ENCODE assay signal across 1 cellular context in the genomic region with DNA sequence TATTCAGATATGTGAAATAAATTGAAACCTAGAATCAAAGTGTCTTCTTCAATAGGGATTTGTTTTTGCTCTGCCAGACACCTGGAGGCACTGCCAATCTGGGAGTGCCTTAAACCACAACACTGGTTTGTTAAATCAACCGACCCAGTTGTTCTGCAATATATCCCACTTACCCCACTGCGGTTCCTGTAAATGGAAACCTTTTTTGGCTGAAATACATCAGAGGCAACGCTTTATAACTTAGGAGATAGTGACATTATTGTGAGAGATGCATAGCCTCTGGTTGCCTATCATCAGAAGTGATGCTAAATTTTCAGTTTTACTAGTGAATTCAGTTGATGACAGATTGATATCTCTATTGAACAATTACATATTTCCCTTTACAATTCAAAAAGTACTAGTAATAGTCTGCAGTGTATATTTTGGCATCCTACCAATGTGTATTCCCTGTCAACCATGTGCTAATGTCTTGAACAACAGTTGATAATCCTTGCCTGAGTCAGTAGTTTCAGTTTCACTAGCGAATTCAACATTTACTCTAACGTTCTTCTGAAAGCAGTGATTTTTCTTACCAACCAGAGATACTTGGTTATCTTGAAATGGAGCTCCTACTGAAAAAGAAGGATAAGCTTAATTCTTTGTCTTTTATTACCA.
TF ChIP-seq lines count a peak whose summit lies in the region.

No MANE protein-coding gene starts in this region.

TF ChIP-seq in K562, 482 proteins besides CTCF, POLR2A, EP300 and RAD21:
- no peak for TF ChIP-seq ZNF282 (CRISPR knock-in tag; IDR thresholded peaks at IDR 0.05)
- no peak for TF ChIP-seq MEF2D (tag; conservative IDR thresholded peaks at IDR 0.05; ENCODE audit: low read depth)
- TF ChIP-seq ZFP36 (IDR thresholded peaks at IDR 0.05; ENCODE audit: low read depth, low read length, partially characterized antibody), result no peak
- TF ChIP-seq NCOA4 (IDR thresholded peaks at IDR 0.05; ENCODE audit: partially characterized antibody), result no peak
- no peak for TF ChIP-seq HDAC2 (IDR thresholded peaks at IDR 0.05)
- TF ChIP-seq, protein P1, sequence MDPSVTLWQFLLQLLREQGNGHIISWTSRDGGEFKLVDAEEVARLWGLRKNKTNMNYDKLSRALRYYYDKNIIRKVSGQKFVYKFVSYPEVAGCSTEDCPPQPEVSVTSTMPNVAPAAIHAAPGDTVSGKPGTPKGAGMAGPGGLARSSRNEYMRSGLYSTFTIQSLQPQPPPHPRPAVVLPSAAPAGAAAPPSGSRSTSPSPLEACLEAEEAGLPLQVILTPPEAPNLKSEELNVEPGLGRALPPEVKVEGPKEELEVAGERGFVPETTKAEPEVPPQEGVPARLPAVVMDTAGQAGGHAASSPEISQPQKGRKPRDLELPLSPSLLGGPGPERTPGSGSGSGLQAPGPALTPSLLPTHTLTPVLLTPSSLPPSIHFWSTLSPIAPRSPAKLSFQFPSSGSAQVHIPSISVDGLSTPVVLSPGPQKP (CRISPR knock-in tag; IDR thresholded peaks at IDR 0.05), result no peak
- TF ChIP-seq EWSR1 (IDR thresholded peaks at IDR 0.05; ENCODE audit: borderline replicate concordance, low read depth, partially characterized antibody), result no peak
